ENCODE assay signal across 1 cellular context in the genomic region with DNA sequence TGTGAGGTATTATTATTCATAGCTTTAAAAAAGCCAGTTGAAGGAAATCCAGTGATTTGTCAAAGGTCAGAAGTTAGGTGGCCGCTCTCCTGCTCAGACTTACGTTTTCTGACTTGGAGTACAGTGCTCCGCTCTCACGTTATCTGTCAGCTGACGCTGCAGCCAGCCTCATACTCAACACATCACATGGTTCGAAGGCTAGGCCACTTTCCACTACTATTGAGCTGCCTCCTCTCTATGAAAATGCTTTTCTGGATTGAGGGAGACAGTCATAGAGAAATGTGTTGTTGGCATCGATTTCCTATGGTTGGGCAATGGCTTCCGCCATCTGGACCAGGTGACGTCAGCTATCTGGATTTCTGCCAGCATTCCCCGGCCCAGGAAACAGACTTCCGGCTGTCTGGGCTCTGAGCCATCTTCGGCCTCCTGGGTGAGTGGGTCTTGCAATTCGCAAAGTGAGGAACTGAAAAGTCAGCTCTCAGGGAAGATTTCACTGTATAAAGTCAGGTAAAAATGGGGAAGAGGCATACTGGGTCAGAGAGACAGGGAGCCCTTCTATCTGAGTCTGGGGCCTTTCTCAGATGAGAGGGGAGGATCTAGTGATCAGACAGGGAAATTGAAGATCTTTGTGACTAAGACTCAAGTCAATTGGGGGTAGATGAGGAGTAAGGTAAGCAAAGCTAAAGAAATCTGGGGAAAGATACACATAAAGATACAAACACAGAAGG.
A peak's percentile ranks its signal among the peaks of the same experiment; 100 is the strongest.
TF ChIP-seq lines count a peak whose summit lies in the region.

No MANE protein-coding gene starts in this region.

TF ChIP-seq in HEK293, 187 proteins besides CTCF, POLR2A, EP300 and RAD21 (continued from another document):
- TF ChIP-seq ZNF175 (tag by site-specific recombination; IDR thresholded peaks at IDR 0.05) (no peak), ZNF155 (tag by site-specific recombination; IDR thresholded peaks at IDR 0.05) (no peak), FEZF1 (tag by site-specific recombination; IDR thresholded peaks at IDR 0.05) (0 out of 2 replicates have a peak, but pooled peaks have one; percentile 17), ZNF843 (tag by site-specific recombination; IDR thresholded peaks at IDR 0.05) (peak; percentile 53; the same call in 1 of the 2 replicates), ZBTB21 (tag by site-specific recombination; IDR thresholded peaks at IDR 0.05) (peak; percentile 95), ZNF292 (tag by site-specific recombination; IDR thresholded peaks at IDR 0.05; ENCODE audit: borderline replicate concordance, low read depth) (no peak), ZNF514 (tag by site-specific recombination; IDR thresholded peaks at IDR 0.05) (no peak), ZNF221 (tag by site-specific recombination; IDR thresholded peaks at IDR 0.05; ENCODE audit: borderline replicate concordance) (no peak), YY2 (tag by site-specific recombination; IDR thresholded peaks at IDR 0.05) (peak; percentile 72), ZBTB20 (tag by site-specific recombination; IDR thresholded peaks at IDR 0.05) (peak; percentile 40), ZNF629 (tag by site-specific recombination; IDR thresholded peaks at IDR 0.05) (peak; percentile 95), ZIC2 (tag by site-specific recombination; IDR thresholded peaks at IDR 0.05) (no peak), ZNF114 (tag by site-specific recombination; IDR thresholded peaks at IDR 0.05) (no peak), SCRT2 (tag by site-specific recombination; IDR thresholded peaks at IDR 0.05) (0 out of 2 replicates have a peak, but pooled peaks have one; percentile 18), ZNF366 (tag by site-specific recombination; conservative IDR thresholded peaks at IDR 0.05) (peak; percentile 97), YY1 (tag by site-specific recombination; IDR thresholded peaks at IDR 0.05) (peak; percentile 56; the same call in 1 of the 2 replicates), ZNF529 (tag by site-specific recombination; IDR thresholded peaks at IDR 0.05; ENCODE audit: insufficient replicate concordance) (no peak), ZBTB17 (tag by site-specific recombination; IDR thresholded peaks at IDR 0.05) (peak; percentile 94), ZNF626 (tag by site-specific recombination; IDR thresholded peaks at IDR 0.05) (no peak), BCL11A (tag by site-specific recombination; IDR thresholded peaks at IDR 0.05; ENCODE audit: low read depth) (peak; percentile 51; the same call in 1 of the 2 replicates), ZFP69B (tag by site-specific recombination; IDR thresholded peaks at IDR 0.05) (peak; percentile 69; the same call in 1 of the 2 replicates), ZNF707 (tag by site-specific recombination; IDR thresholded peaks at IDR 0.05) (no peak), OSR2 (tag by site-specific recombination; IDR thresholded peaks at IDR 0.05) (0 out of 2 replicates have a peak, but pooled peaks have one; percentile 44), ZNF248 (tag by site-specific recombination; IDR thresholded peaks at IDR 0.05) (no peak), ZNF24 (tag by site-specific recombination; IDR thresholded peaks at IDR 0.05) (peak; percentile 81), ZNF610 (tag by site-specific recombination; IDR thresholded peaks at IDR 0.05; ENCODE audit: borderline replicate concordance) (peak; percentile 72; the same call in 1 of the 2 replicates), KLF16 (tag by site-specific recombination; IDR thresholded peaks at IDR 0.05) (no peak), ZNF677 (tag by site-specific recombination; IDR thresholded peaks at IDR 0.05) (no peak), TRIM28 (IDR thresholded peaks at IDR 0.05; ENCODE audit: borderline replicate concordance, low read length) (peak; percentile 60; the same call in 1 of the 2 replicates), ZNF394 (tag by site-specific recombination; IDR thresholded peaks at IDR 0.05; ENCODE audit: borderline replicate concordance) (peak; percentile 66; the same call in 1 of the 2 replicates), SP7 (tag by site-specific recombination; IDR thresholded peaks at IDR 0.05) (peak; percentile 95)
- TF ChIP-seq, protein P1, sequence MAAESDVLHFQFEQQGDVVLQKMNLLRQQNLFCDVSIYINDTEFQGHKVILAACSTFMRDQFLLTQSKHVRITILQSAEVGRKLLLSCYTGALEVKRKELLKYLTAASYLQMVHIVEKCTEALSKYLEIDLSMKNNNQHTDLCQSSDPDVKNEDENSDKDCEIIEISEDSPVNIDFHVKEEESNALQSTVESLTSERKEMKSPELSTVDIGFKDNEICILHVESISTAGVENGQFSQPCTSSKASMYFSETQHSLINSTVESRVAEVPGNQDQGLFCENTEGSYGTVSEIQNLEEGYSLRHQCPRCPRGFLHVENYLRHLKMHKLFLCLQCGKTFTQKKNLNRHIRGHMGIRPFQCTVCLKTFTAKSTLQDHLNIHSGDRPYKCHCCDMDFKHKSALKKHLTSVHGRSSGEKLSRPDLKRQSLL (tag by site-specific recombination; IDR thresholded peaks at IDR 0.05), result peak; percentile 92
- TF ChIP-seq, protein P2, sequence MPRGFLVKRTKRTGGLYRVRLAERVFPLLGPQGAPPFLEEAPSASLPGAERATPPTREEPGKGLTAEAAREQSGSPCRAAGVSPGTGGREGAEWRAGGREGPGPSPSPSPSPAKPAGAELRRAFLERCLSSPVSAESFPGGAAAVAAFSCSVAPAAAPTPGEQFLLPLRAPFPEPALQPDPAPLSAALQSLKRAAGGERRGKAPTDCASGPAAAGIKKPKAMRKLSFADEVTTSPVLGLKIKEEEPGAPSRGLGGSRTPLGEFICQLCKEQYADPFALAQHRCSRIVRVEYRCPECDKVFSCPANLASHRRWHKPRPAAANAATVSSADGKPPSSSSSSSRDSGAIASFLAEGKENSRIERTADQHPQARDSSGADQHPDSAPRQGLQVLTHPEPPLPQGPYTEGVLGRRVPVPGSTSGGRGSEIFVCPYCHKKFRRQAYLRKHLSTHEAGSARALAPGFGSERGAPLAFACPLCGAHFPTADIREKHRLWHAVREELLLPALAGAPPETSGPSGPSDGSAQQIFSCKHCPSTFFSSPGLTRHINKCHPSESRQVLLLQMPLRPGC (tag by site-specific recombination; IDR thresholded peaks at IDR 0.05), result peak; percentile 71
- TF ChIP-seq, protein P3, sequence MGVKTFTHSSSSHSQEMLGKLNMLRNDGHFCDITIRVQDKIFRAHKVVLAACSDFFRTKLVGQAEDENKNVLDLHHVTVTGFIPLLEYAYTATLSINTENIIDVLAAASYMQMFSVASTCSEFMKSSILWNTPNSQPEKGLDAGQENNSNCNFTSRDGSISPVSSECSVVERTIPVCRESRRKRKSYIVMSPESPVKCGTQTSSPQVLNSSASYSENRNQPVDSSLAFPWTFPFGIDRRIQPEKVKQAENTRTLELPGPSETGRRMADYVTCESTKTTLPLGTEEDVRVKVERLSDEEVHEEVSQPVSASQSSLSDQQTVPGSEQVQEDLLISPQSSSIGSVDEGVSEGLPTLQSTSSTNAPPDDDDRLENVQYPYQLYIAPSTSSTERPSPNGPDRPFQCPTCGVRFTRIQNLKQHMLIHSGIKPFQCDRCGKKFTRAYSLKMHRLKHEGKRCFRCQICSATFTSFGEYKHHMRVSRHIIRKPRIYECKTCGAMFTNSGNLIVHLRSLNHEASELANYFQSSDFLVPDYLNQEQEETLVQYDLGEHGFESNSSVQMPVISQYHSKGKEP (tag by site-specific recombination; IDR thresholded peaks at IDR 0.05), result peak; percentile 19; the same call in 1 of the 2 replicates
- TF ChIP-seq, protein P4, sequence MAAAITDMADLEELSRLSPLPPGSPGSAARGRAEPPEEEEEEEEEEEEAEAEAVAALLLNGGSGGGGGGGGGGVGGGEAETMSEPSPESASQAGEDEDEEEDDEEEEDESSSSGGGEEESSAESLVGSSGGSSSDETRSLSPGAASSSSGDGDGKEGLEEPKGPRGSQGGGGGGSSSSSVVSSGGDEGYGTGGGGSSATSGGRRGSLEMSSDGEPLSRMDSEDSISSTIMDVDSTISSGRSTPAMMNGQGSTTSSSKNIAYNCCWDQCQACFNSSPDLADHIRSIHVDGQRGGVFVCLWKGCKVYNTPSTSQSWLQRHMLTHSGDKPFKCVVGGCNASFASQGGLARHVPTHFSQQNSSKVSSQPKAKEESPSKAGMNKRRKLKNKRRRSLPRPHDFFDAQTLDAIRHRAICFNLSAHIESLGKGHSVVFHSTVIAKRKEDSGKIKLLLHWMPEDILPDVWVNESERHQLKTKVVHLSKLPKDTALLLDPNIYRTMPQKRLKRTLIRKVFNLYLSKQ (tag by site-specific recombination; IDR thresholded peaks at IDR 0.05; ENCODE audit: borderline replicate concordance), result no peak
- TF ChIP-seq, protein P5, sequence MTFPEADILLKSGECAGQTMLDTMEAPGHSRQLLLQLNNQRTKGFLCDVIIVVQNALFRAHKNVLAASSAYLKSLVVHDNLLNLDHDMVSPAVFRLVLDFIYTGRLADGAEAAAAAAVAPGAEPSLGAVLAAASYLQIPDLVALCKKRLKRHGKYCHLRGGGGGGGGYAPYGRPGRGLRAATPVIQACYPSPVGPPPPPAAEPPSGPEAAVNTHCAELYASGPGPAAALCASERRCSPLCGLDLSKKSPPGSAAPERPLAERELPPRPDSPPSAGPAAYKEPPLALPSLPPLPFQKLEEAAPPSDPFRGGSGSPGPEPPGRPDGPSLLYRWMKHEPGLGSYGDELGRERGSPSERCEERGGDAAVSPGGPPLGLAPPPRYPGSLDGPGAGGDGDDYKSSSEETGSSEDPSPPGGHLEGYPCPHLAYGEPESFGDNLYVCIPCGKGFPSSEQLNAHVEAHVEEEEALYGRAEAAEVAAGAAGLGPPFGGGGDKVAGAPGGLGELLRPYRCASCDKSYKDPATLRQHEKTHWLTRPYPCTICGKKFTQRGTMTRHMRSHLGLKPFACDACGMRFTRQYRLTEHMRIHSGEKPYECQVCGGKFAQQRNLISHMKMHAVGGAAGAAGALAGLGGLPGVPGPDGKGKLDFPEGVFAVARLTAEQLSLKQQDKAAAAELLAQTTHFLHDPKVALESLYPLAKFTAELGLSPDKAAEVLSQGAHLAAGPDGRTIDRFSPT (tag by site-specific recombination; IDR thresholded peaks at IDR 0.05), result peak; percentile 96
- TF ChIP-seq, protein P6, sequence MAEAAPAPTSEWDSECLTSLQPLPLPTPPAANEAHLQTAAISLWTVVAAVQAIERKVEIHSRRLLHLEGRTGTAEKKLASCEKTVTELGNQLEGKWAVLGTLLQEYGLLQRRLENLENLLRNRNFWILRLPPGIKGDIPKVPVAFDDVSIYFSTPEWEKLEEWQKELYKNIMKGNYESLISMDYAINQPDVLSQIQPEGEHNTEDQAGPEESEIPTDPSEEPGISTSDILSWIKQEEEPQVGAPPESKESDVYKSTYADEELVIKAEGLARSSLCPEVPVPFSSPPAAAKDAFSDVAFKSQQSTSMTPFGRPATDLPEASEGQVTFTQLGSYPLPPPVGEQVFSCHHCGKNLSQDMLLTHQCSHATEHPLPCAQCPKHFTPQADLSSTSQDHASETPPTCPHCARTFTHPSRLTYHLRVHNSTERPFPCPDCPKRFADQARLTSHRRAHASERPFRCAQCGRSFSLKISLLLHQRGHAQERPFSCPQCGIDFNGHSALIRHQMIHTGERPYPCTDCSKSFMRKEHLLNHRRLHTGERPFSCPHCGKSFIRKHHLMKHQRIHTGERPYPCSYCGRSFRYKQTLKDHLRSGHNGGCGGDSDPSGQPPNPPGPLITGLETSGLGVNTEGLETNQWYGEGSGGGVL (tag by site-specific recombination; IDR thresholded peaks at IDR 0.05), result peak; percentile 50; the same call in 1 of the 2 replicates
- TF ChIP-seq, protein P7, sequence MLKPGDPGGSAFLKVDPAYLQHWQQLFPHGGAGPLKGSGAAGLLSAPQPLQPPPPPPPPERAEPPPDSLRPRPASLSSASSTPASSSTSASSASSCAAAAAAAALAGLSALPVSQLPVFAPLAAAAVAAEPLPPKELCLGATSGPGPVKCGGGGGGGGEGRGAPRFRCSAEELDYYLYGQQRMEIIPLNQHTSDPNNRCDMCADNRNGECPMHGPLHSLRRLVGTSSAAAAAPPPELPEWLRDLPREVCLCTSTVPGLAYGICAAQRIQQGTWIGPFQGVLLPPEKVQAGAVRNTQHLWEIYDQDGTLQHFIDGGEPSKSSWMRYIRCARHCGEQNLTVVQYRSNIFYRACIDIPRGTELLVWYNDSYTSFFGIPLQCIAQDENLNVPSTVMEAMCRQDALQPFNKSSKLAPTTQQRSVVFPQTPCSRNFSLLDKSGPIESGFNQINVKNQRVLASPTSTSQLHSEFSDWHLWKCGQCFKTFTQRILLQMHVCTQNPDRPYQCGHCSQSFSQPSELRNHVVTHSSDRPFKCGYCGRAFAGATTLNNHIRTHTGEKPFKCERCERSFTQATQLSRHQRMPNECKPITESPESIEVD (tag by site-specific recombination; IDR thresholded peaks at IDR 0.05), result peak; percentile 32; the same call in 1 of the 2 replicates
TF ChIP-seq in HEK293: peak in this region for 54.
